27 cellular contexts compared by ENCODE assay signal in genomic region chr18:21307578-21307977, GRCh38.
"Had no signal": no experiment of that assay in that cellular context is flagged by ENCODE, and none has a peak within 500 bp of the region (broad histone marks: within the 10 kb centered on the region; RNA-seq: fewer than 3 reads in every experiment).

No MANE protein-coding gene starts in this region.

- H3K9me3 ChIP-seq: ovary, psoas muscle, right lobe of liver, sigmoid colon, tibial artery, transverse colon, upper lobe of left lung, vagina had no signal

- H3K4me1 ChIP-seq: parathyroid adenoma, psoas muscle, right lobe of liver, sigmoid colon, tibial artery, transverse colon, upper lobe of left lung, vagina had no signal

- H3K9ac ChIP-seq: parathyroid adenoma had no signal

- H3K36me3 Mint-ChIP-seq: naive B cell; naive thymus-derived CD8-positive, alpha-beta T cell; natural killer cell treated with Interleukin-12 subunit alpha and Interleukin-12 subunit beta and Interleukin-15 and Interleukin-18, amount 100 ng/mL, for 72 hours; stimulated activated memory B cell treated with anti-CD40 and anti-IgM and Interleukin-4, amounts not matched to agents 10 μg/mL and 1 μg/mL and 100 μg/mL, for 72 hours had no signal

- DNase-seq: naive B cell; naive thymus-derived CD8-positive, alpha-beta T cell; occipital lobe; ovary; posterior cingulate gyrus; psoas muscle; right cardiac atrium; right lobe of liver; sigmoid colon; small intestine; stimulated activated CD4-positive, alpha-beta T cell treated with anti-CD3 and anti-CD28 coated beads, Interleukin-12 subunit alpha, Interleukin-12 subunit beta, amount 100 ng/mL, for 4 hours; stimulated activated CD4-positive, alpha-beta T cell treated with anti-CD3 and anti-CD28 coated beads, Interleukin-1b, Interleukin-23, amount 100 ng/mL, for 48 hours; stimulated activated CD4-positive, alpha-beta T cell treated with anti-CD3 and anti-CD28 coated beads, Interleukin-4, amount 100 ng/mL, for 1 hour; stimulated activated CD4-positive, alpha-beta T cell treated with anti-CD3 and anti-CD28 coated beads, Interleukin-4, amount 100 ng/mL, for 4 hours; stimulated activated CD8-positive, alpha-beta memory T cell treated with anti-CD3 and anti-CD28 coated beads, Interleukin-4, amount 100 ng/mL, for 48 hours; stimulated activated naive CD4-positive, alpha-beta T cell; stimulated activated naive CD8-positive, alpha-beta T cell treated with anti-CD3 and anti-CD28 coated beads, Interleukin-15, amount 100 ng/mL, for 72 hours; stimulated activated naive CD8-positive, alpha-beta T cell treated with anti-CD3 and anti-CD28 coated beads, Interleukin-15, Interleukin-2, amounts not matched to agents 100 U/mL and 50 U/mL, for 24 hours; substantia nigra; tibial artery; transverse colon; upper lobe of left lung had no signal

- H3K79me2 ChIP-seq: parathyroid adenoma had no signal

- H3K27ac ChIP-seq: ovary, parathyroid adenoma, psoas muscle, right lobe of liver, sigmoid colon, tibial artery, transverse colon, upper lobe of left lung, vagina had no signal

- H3K27me3 Mint-ChIP-seq: progenitor cell of endocrine pancreas had no signal

- H3K36me3 ChIP-seq: ovary, right lobe of liver, sigmoid colon, tibial artery, transverse colon, upper lobe of left lung, vagina had no signal

- ATAC-seq: naive thymus-derived CD8-positive, alpha-beta T cell; natural killer cell treated with Interleukin-12 subunit alpha and Interleukin-12 subunit beta and Interleukin-15 and Interleukin-18, amount 100 ng/mL, for 72 hours; psoas muscle; right cardiac atrium; right lobe of liver; stimulated activated memory B cell treated with anti-CD40 and anti-IgM and Interleukin-4, amounts not matched to agents 10 μg/mL and 1 μg/mL and 100 μg/mL, for 72 hours; stimulated activated naive CD8-positive, alpha-beta T cell treated with anti-CD3 and anti-CD28 coated beads, Interleukin-15, amount 100 ng/mL, for 72 hours; stimulated activated naive CD8-positive, alpha-beta T cell treated with anti-CD3 and anti-CD28 coated beads, Interleukin-15, Interleukin-2, amounts not matched to agents 100 U/mL and 50 U/mL, for 24 hours had no signal

- H2AFZ ChIP-seq: parathyroid adenoma had no signal

- H3K9me3 Mint-ChIP-seq: natural killer cell treated with Interleukin-12 subunit alpha and Interleukin-12 subunit beta and Interleukin-15 and Interleukin-18, amount 100 ng/mL, for 72 hours; stimulated activated memory B cell treated with anti-CD40 and anti-IgM and Interleukin-4, amounts not matched to agents 10 μg/mL and 1 μg/mL and 100 μg/mL, for 72 hours; stimulated activated naive CD8-positive, alpha-beta T cell treated with anti-CD3 and anti-CD28 coated beads, Interleukin-15, amount 100 ng/mL, for 72 hours had no signal

- H3K4me3 Mint-ChIP-seq: naive B cell; naive thymus-derived CD8-positive, alpha-beta T cell; natural killer cell treated with Interleukin-12 subunit alpha and Interleukin-12 subunit beta and Interleukin-15 and Interleukin-18, amount 100 ng/mL, for 72 hours; stimulated activated memory B cell treated with anti-CD40 and anti-IgM and Interleukin-4, amounts not matched to agents 10 μg/mL and 1 μg/mL and 100 μg/mL, for 72 hours; stimulated activated naive CD8-positive, alpha-beta T cell treated with anti-CD3 and anti-CD28 coated beads, Interleukin-15, amount 100 ng/mL, for 72 hours had no signal

- H3K27me3 ChIP-seq: ovary, right lobe of liver, sigmoid colon, tibial artery, transverse colon, upper lobe of left lung, vagina had no signal

- H3K27ac Mint-ChIP-seq: naive B cell; naive thymus-derived CD8-positive, alpha-beta T cell; natural killer cell treated with Interleukin-12 subunit alpha and Interleukin-12 subunit beta and Interleukin-15 and Interleukin-18, amount 100 ng/mL, for 72 hours; progenitor cell of endocrine pancreas; stimulated activated memory B cell treated with anti-CD40 and anti-IgM and Interleukin-4, amounts not matched to agents 10 μg/mL and 1 μg/mL and 100 μg/mL, for 72 hours; stimulated activated naive CD8-positive, alpha-beta T cell treated with anti-CD3 and anti-CD28 coated beads, Interleukin-15, amount 100 ng/mL, for 72 hours had no signal

- H3K4me1 Mint-ChIP-seq: naive B cell; naive thymus-derived CD8-positive, alpha-beta T cell; stimulated activated memory B cell treated with anti-CD40 and anti-IgM and Interleukin-4, amounts not matched to agents 10 μg/mL and 1 μg/mL and 100 μg/mL, for 72 hours; stimulated activated naive CD8-positive, alpha-beta T cell treated with anti-CD3 and anti-CD28 coated beads, Interleukin-15, amount 100 ng/mL, for 72 hours had no signal

- H3K4me3 ChIP-seq: ovary, psoas muscle, right lobe of liver, sigmoid colon, tibial artery, transverse colon, upper lobe of left lung, vagina had no signal
